Comparison of ENCODE assay signal across 11 cellular contexts in the genomic region with DNA sequence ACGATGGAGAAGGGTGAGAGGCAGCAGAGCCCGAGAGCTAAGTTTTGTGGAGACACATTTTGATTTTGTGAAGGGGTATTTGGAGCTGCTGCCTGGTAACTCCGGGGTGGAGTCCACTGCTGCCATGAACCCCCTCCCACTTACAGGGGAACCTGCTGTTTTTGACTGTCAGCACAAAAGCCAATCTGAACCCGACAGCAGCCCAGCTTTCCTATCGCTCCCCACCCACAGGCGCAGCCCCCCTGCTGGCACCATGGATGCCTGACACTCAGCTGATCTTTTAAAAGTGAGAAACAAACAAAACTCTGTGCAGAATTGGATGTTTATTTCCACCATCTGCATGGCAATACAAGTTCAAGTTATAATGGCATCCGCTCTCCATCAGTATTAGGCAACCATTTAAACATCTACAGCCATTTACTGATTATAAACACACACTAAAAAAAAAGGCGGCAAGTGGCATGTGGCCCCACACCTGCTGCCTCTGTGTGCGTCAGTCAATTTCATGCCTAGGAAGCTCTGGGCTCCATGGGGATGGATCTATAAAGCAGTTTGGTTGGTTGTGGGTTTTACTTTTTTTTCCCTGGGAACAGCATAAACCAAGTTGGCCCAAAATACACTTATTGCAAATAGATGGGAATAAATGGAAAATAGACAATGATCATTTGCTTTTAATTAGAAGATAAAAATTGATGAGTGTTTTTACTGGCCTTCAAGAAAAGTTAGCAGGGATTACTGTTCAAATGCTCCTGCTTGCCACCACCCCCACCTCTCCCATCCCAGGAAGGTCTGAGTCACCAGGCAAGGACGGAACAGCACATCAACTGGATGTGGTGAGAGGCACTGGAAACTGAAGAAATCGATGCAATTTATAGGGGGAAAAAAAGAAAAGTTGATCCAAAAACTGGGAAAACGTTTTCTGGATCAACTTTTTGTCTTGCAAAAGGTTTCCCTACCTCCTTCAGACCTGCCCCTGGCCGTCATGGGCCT. TPM values are rescaled to one million over a fixed set of nuclear protein-coding genes. Genes with fewer than 3 reads are reported as not detected.
DNase-seq lines count a peak whose midpoint lies in the region; ATAC-seq and TF ChIP-seq lines count a peak whose summit lies in the region.
"Had no signal": no experiment of that assay in that cellular context is flagged by ENCODE, and none has a peak within 500 bp of the region (broad histone marks: within the 10 kb centered on the region; RNA-seq: fewer than 3 reads in every experiment).

No MANE protein-coding gene starts in this region.

- DNase-seq in AG08395 (ENCODE audit: low spot score) (peak; percentile 83), HFFc6 (peak; percentile 57), astrocyte of the hippocampus (ENCODE audit: low read depth, low spot score) (peak; percentile 82), hepatic stellate cell (ENCODE audit: low spot score) (peak; percentile 35), mucosa of gallbladder (ENCODE audit: low spot score) (no peak), NOMO-1 treated with DMSO at 0.1 percent for 48 hours (lab: John Stamatoyannopoulos, UW; ENCODE audit: unreplicated experiment) (no peak)
- no peak for DNase-seq in activated naive CD8-positive, alpha-beta T cell treated with anti-CD3 and anti-CD28 coated beads, Interleukin-2, amount 50 U/mL, for 24 hours
- DNase-seq: activated effector memory CD4-positive, alpha-beta T cell treated with Interleukin-2 at 50 U/mL for 16 hours; stimulated activated CD4-positive, alpha-beta T cell treated with anti-CD3 and anti-CD28 coated beads, Interleukin-4, amount 100 ng/mL, for 1 hour had no signal

- H3K36me3 Mint-ChIP-seq in HFFc6 (ENCODE audit: low read depth) = no peaks in the 10 kb centered on the region
- no peaks in the 10 kb centered on the region for H3K36me3 Mint-ChIP-seq in activated naive CD8-positive, alpha-beta T cell treated with anti-CD3 and anti-CD28 coated beads, Interleukin-2, amount 50 U/mL, for 24 hours (ENCODE audit: low read depth)

- ATAC-seq in HG02840 (IDR thresholded peaks at IDR 0.05; ENCODE audit: low FRiP score, unreplicated experiment) = no peak
- no peak for ATAC-seq in activated naive CD8-positive, alpha-beta T cell treated with anti-CD3 and anti-CD28 coated beads, Interleukin-2, amount 50 U/mL, for 24 hours
- ATAC-seq: stimulated activated memory B cell treated with anti-CD40 and anti-IgM and Interleukin-4, amounts not matched to agents 10 μg/mL and 1 μg/mL and 100 μg/mL, for 72 hours had no signal

- peaks cover 5% of the 10 kb centered on the region for H3K27me3 Mint-ChIP-seq in HFFc6 (ENCODE audit: insufficient read depth)
- no peaks in the 10 kb centered on the region for H3K27me3 Mint-ChIP-seq in activated naive CD8-positive, alpha-beta T cell treated with anti-CD3 and anti-CD28 coated beads, Interleukin-2, amount 50 U/mL, for 24 hours
- H3K27me3 Mint-ChIP-seq: stimulated activated memory B cell treated with anti-CD40 and anti-IgM and Interleukin-4, amounts not matched to agents 10 μg/mL and 1 μg/mL and 100 μg/mL, for 72 hours had no signal

- H3K4me1 Mint-ChIP-seq in HFFc6 (ENCODE audit: low read depth) = peaks cover 26% of the 10 kb centered on the region
- no peaks in the 10 kb centered on the region for H3K4me1 Mint-ChIP-seq in activated naive CD8-positive, alpha-beta T cell treated with anti-CD3 and anti-CD28 coated beads, Interleukin-2, amount 50 U/mL, for 24 hours
- H3K4me1 Mint-ChIP-seq: stimulated activated memory B cell treated with anti-CD40 and anti-IgM and Interleukin-4, amounts not matched to agents 10 μg/mL and 1 μg/mL and 100 μg/mL, for 72 hours had no signal

- H3K27ac Mint-ChIP-seq in HFFc6 = no peak overlapping the region
- H3K27ac Mint-ChIP-seq in activated naive CD8-positive, alpha-beta T cell treated with anti-CD3 and anti-CD28 coated beads, Interleukin-2, amount 50 U/mL, for 24 hours = no peak overlapping the region
- H3K27ac Mint-ChIP-seq: stimulated activated memory B cell treated with anti-CD40 and anti-IgM and Interleukin-4, amounts not matched to agents 10 μg/mL and 1 μg/mL and 100 μg/mL, for 72 hours had no signal

- no peaks in the 10 kb centered on the region for H3K9me3 Mint-ChIP-seq in HFFc6
- no peaks in the 10 kb centered on the region for H3K9me3 Mint-ChIP-seq in activated naive CD8-positive, alpha-beta T cell treated with anti-CD3 and anti-CD28 coated beads, Interleukin-2, amount 50 U/mL, for 24 hours
- H3K9me3 Mint-ChIP-seq: stimulated activated memory B cell treated with anti-CD40 and anti-IgM and Interleukin-4, amounts not matched to agents 10 μg/mL and 1 μg/mL and 100 μg/mL, for 72 hours had no signal

- no peak for TF ChIP-seq CTCF in HFFc6 (IDR thresholded peaks at IDR 0.05)

- no peak overlapping the region for H3K4me3 Mint-ChIP-seq in HFFc6
- no peak overlapping the region for H3K4me3 Mint-ChIP-seq in activated naive CD8-positive, alpha-beta T cell treated with anti-CD3 and anti-CD28 coated beads, Interleukin-2, amount 50 U/mL, for 24 hours
- H3K4me3 Mint-ChIP-seq: stimulated activated memory B cell treated with anti-CD40 and anti-IgM and Interleukin-4, amounts not matched to agents 10 μg/mL and 1 μg/mL and 100 μg/mL, for 72 hours had no signal

RNA-seq across cellular contexts. Expression of a gene that starts 46.0 kb away (rescaled TPM):
- 1 to 10 TPM; 4.5 to 6.2 (median 5.4) TPM for total RNA-seq in HFFc6 (2021; fragmentation: NEBNext Ultra II Directional; extraction: Animal tissue kit (Norgen Biotek cat#: 25700))
- total RNA-seq in mucosa of gallbladder = 17.2 TPM

Comparison
In these comparisons a context has a peak if more than half of its experiments do, and no peak if none do; other contexts are left out.
1. DNase-seq: peak in AG08395 (single experiment), HFFc6 (single experiment), astrocyte of the hippocampus (single experiment) and hepatic stellate cell (single experiment); none in activated naive CD8-positive, alpha-beta T cell treated with anti-CD3 and anti-CD28 coated beads, Interleukin-2, amount 50 U/mL, for 24 hours (single experiment), mucosa of gallbladder (single experiment) and NOMO-1 treated with DMSO at 0.1 percent for 48 hours (single experiment).